Comparison of ENCODE assay signal across 8 cellular contexts in the genomic region with DNA sequence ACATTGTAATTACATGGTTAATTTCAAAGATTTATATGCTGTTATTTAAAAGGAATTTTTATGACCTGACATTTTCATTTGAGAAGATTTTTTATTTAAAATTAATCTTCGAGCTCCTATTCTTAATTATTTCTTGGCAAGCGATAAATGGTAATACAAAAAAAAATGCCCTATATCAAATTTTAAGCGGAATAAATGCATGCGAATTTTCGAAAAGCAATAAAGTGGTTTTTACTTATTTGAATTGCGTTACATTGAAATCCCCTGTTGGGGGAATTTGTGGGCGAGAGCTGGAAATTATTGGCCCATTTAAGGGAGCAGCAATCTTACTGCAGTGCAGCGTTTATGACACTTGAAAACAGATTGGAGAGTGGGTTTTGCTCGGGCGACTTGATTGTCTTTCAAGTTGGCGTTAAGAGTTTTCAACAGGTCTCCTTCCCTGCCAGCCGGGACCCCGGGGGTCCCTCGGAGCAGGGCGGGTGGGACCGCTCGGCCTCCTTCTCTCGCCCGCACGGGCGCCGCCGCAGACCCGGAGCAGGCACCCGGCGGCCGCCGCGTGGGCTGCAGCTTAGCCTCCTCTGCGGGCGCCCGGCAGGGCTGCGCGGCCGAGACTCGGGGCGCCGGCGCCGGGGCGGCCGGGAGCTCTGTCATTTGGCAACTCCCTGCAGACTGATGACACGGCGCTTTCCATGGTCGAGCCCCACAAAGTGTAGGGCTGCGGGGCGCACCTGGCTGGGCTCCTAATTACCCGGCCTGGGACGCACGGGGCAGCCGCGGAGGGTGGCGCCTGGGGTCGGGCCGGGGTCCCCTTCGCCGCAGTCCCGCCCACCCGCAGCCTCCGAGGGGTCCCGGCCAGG.
DNase-seq lines count a peak whose midpoint lies in the region; ATAC-seq and TF ChIP-seq lines count a peak whose summit lies in the region.

No MANE protein-coding gene starts in this region.

- ATAC-seq in GM19351 (IDR thresholded peaks at IDR 0.05; ENCODE audit: unreplicated experiment) (peak; percentile 79), GM18867 (IDR thresholded peaks at IDR 0.05; ENCODE audit: unreplicated experiment) (no peak), GM21737 (IDR thresholded peaks at IDR 0.05; ENCODE audit: unreplicated experiment) (no peak)

- peak overlapping the region; percentile 26 for H3K4me3 ChIP-seq in fibroblast of pulmonary artery (replicated peaks; ENCODE audit: low read depth, low read length)
- no peak overlapping the region for H3K4me3 ChIP-seq in parathyroid adenoma (ENCODE audit: low read depth, low read length)

- no peaks in the 10 kb centered on the region for H3K36me3 ChIP-seq in parathyroid adenoma (ENCODE audit: control insufficient read depth, insufficient read depth, low read length)

- no peaks in the 10 kb centered on the region for H3K79me2 ChIP-seq in parathyroid adenoma

- H3K9ac ChIP-seq in parathyroid adenoma, result no peak overlapping the region

- TF ChIP-seq CTCF in fibroblast of pulmonary artery (IDR thresholded peaks at IDR 0.05; ENCODE audit: low read length, missing control alignments) (no peak), parathyroid adenoma (IDR thresholded peaks at IDR 0.05) (no peak)

- H3K4me1 ChIP-seq in parathyroid adenoma, result no peaks in the 10 kb centered on the region

- H2AFZ ChIP-seq in parathyroid adenoma, result peak overlapping the region; percentile 28

- H3K27me3 ChIP-seq in parathyroid adenoma (ENCODE audit: control insufficient read depth, insufficient read depth, low read length), result no peaks in the 10 kb centered on the region

- H3K4me2 ChIP-seq in parathyroid adenoma (ENCODE audit: low read length), result no peak overlapping the region

- no peaks in the 10 kb centered on the region for H3K9me3 ChIP-seq in parathyroid adenoma (ENCODE audit: control insufficient read depth, low read length)

- DNase-seq in AG08395 (ENCODE audit: low spot score) (peak; percentile 26), SK-N-DZ (ENCODE audit: low spot score) (peak; percentile 11), fibroblast of pulmonary artery (ENCODE audit: low read depth) (peak; percentile 10), dedifferentiated amniotic fluid mesenchymal stem cell (ENCODE audit: extremely low spot score) (no peak)

- H3K27ac ChIP-seq in parathyroid adenoma, result no peak overlapping the region
